ENCODE assay signal across 14 cellular contexts in the genomic region with DNA sequence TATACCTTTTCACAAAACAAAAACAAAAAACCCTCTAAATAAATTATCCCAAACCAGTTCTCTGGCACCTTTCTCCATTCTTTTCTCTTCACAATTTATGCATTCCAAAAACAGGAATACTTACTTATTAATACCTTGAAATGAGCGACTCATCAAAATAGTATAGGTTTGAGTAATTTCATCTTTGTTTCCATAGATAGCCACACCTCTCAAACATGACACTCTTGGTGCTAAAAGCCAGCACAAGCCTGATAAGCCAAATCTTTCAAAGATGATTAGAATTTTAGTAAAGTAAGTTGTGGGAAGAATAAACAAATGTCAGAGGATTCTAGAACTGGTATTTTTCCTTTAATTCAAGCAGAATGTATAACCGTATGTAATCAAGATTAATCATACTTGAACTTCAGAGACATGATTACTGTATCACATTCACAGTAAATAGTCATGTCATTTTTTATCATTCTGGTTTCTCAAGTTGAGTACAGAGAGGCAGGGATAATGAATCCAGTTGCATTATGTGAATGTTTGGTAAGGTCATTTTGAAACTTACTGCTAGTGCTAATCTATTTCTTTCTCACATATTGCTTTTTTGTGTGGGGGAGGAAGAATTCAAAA. TPM values are rescaled to one million over a fixed set of nuclear protein-coding genes. Genes with fewer than 3 reads are reported as not detected.
DNase-seq lines count a peak whose midpoint lies in the region; ATAC-seq, FAIRE-seq and TF ChIP-seq lines count a peak whose summit lies in the region.
"Had no signal": no experiment of that assay in that cellular context is flagged by ENCODE, and none has a peak within 500 bp of the region (broad histone marks: within the 10 kb centered on the region; RNA-seq: fewer than 3 reads in every experiment).

No MANE protein-coding gene starts in this region.

- TF ChIP-seq CTCF in Calu3 (IDR thresholded peaks at IDR 0.05; ENCODE audit: unreplicated experiment): no peak

- FAIRE-seq in GM19239 (lab: Jason Lieb, UNC): peak; percentile 35

- peaks cover 38% of the 10 kb centered on the region for H3K36me3 Mint-ChIP-seq in Calu3 (ENCODE audit: insufficient read depth, unreplicated experiment)
- H3K36me3 Mint-ChIP-seq in activated T-helper 2 cell treated with anti-CD3 and anti-CD28 coated beads, Interferon-gamma antibody, Interleukin-2, Interleukin-4, amounts not matched to agents 10 μg/mL and 5 μg/mL and 100 μg/mL, durations not matched to agents 14 hours and 24 hours and 36 hours (ENCODE audit: low read depth): peaks cover 86% of the 10 kb centered on the region

- ATAC-seq in GM19324 (IDR thresholded peaks at IDR 0.05; ENCODE audit: low FRiP score, unreplicated experiment): no peak
- ATAC-seq: SK-N-SH treated with all-trans-retinoic acid at 6 μM for 48 hours had no signal

- CTCF ChIA-PET in Calu3 (lab: Charles Lee): no interaction called here

- H3K4me1 Mint-ChIP-seq in Calu3 (ENCODE audit: low read depth, unreplicated experiment): no peaks in the 10 kb centered on the region
- peaks cover 17% of the 10 kb centered on the region for H3K4me1 Mint-ChIP-seq in activated T-helper 2 cell treated with anti-CD3 and anti-CD28 coated beads, Interferon-gamma antibody, Interleukin-2, Interleukin-4, amounts not matched to agents 10 μg/mL and 5 μg/mL and 100 μg/mL, durations not matched to agents 14 hours and 24 hours and 36 hours (ENCODE audit: low read depth)
- H3K4me1 Mint-ChIP-seq: neural progenitor cell had no signal

- H3K9me3 Mint-ChIP-seq in Calu3 (ENCODE audit: low read depth, unreplicated experiment): no peaks in the 10 kb centered on the region
- H3K9me3 Mint-ChIP-seq in activated T-helper 2 cell treated with anti-CD3 and anti-CD28 coated beads, Interferon-gamma antibody, Interleukin-2, Interleukin-4, amounts not matched to agents 10 μg/mL and 5 μg/mL and 100 μg/mL, durations not matched to agents 14 hours and 24 hours and 36 hours: peaks cover 8% of the 10 kb centered on the region
- H3K9me3 Mint-ChIP-seq: neural progenitor cell had no signal

- DNase-seq in Calu3: no peak
- no peak for DNase-seq in GM19239 (ENCODE audit: insufficient read length, low spot score)
- no peak for DNase-seq in activated T-helper 2 cell treated with anti-CD3 and anti-CD28 coated beads, Interferon-gamma antibody, Interleukin-2, Interleukin-4, amounts not matched to agents 10 μg/mL and 5 μg/mL and 100 μg/mL, durations not matched to agents 14 hours and 24 hours and 36 hours (ENCODE audit: low spot score)
- DNase-seq in kidney tubule cell (ENCODE audit: low spot score): peak; percentile 15
- DNase-seq in NCI-H1105 (lab: John Stamatoyannopoulos, UW): no peak
- no peak for DNase-seq in midbrain (lab: John Stamatoyannopoulos, UW)
- DNase-seq in stimulated activated CD4-positive, alpha-beta T cell treated with anti-CD3 and anti-CD28 coated beads, Interleukin-4, amount 100 ng/mL, for 4 hours: no peak
- DNase-seq: central memory CD4-positive, alpha-beta T cell; GDM1; heart left ventricle; substantia nigra had no signal

- peak overlapping the region; percentile 71 for H3K27ac Mint-ChIP-seq in Calu3 (ENCODE audit: unreplicated experiment)
- H3K27ac Mint-ChIP-seq in activated T-helper 2 cell treated with anti-CD3 and anti-CD28 coated beads, Interferon-gamma antibody, Interleukin-2, Interleukin-4, amounts not matched to agents 10 μg/mL and 5 μg/mL and 100 μg/mL, durations not matched to agents 14 hours and 24 hours and 36 hours: peak overlapping the region; percentile 76
- H3K27ac Mint-ChIP-seq: neural progenitor cell had no signal

- H3K27me3 Mint-ChIP-seq in Calu3 (ENCODE audit: unreplicated experiment): no peaks in the 10 kb centered on the region
- H3K27me3 Mint-ChIP-seq in activated T-helper 2 cell treated with anti-CD3 and anti-CD28 coated beads, Interferon-gamma antibody, Interleukin-2, Interleukin-4, amounts not matched to agents 10 μg/mL and 5 μg/mL and 100 μg/mL, durations not matched to agents 14 hours and 24 hours and 36 hours (ENCODE audit: low read depth): no peaks in the 10 kb centered on the region

- no peak overlapping the region for H3K4me3 Mint-ChIP-seq in Calu3 (ENCODE audit: low read depth, unreplicated experiment)
- H3K4me3 Mint-ChIP-seq in activated T-helper 2 cell treated with anti-CD3 and anti-CD28 coated beads, Interferon-gamma antibody, Interleukin-2, Interleukin-4, amounts not matched to agents 10 μg/mL and 5 μg/mL and 100 μg/mL, durations not matched to agents 14 hours and 24 hours and 36 hours (ENCODE audit: low read depth): no peak overlapping the region
- H3K4me3 Mint-ChIP-seq: neural progenitor cell had no signal

- intact Hi-C loops in Calu3 (cut with micrococcal nuclease; ENCODE audit: unreplicated experiment): no loop called here
- intact Hi-C loops in activated T-helper 2 cell treated with anti-CD3 and anti-CD28 coated beads, Interferon-gamma antibody, Interleukin-2, Interleukin-4, amounts not matched to agents 10 μg/mL and 5 μg/mL and 100 μg/mL, durations not matched to agents 14 hours and 24 hours and 36 hours (cut with micrococcal nuclease): loop anchor here (1.0 to 5.0 kb wide), 2 partner anchors 55 to 104 kb away; no protein-coding TSS in a partner anchor

- BruUV-seq in Calu3 (replicated peaks; lab: Mats Ljungman, UMichigan): no TSS peak

RNA-seq across cellular contexts. Expression of gene WDR5B, which starts 12.1 kb away (rescaled TPM):
- total RNA-seq in Calu3 (2022): 7.2 and 7.9 TPM in 2 replicates
- 4.9 and 5.5 TPM in 2 replicates for total RNA-seq in activated T-helper 2 cell treated with anti-CD3 and anti-CD28 coated beads, Interferon-gamma antibody, Interleukin-2, Interleukin-4, amounts not matched to agents 10 μg/mL and 5 μg/mL and 100 μg/mL, durations not matched to agents 14 hours and 24 hours and 36 hours

RNA-seq across cellular contexts. Expression of gene FAM162A, which starts 44.0 kb away (rescaled TPM):
- 34.3 and 38.0 TPM in 2 replicates for total RNA-seq in Calu3 (2022)
- total RNA-seq in activated T-helper 2 cell treated with anti-CD3 and anti-CD28 coated beads, Interferon-gamma antibody, Interleukin-2, Interleukin-4, amounts not matched to agents 10 μg/mL and 5 μg/mL and 100 μg/mL, durations not matched to agents 14 hours and 24 hours and 36 hours: 82.2 and 85.8 TPM in 2 replicates

RNA-seq across cellular contexts. Expression of gene MIX23, which starts 44.9 kb away (rescaled TPM):
- 39.6 and 50.9 TPM in 2 replicates for total RNA-seq in Calu3 (2022)
- total RNA-seq in activated T-helper 2 cell treated with anti-CD3 and anti-CD28 coated beads, Interferon-gamma antibody, Interleukin-2, Interleukin-4, amounts not matched to agents 10 μg/mL and 5 μg/mL and 100 μg/mL, durations not matched to agents 14 hours and 24 hours and 36 hours: 105 and 110 TPM in 2 replicates
